ENCODE assay signal across 1 cellular context in the genomic region with DNA sequence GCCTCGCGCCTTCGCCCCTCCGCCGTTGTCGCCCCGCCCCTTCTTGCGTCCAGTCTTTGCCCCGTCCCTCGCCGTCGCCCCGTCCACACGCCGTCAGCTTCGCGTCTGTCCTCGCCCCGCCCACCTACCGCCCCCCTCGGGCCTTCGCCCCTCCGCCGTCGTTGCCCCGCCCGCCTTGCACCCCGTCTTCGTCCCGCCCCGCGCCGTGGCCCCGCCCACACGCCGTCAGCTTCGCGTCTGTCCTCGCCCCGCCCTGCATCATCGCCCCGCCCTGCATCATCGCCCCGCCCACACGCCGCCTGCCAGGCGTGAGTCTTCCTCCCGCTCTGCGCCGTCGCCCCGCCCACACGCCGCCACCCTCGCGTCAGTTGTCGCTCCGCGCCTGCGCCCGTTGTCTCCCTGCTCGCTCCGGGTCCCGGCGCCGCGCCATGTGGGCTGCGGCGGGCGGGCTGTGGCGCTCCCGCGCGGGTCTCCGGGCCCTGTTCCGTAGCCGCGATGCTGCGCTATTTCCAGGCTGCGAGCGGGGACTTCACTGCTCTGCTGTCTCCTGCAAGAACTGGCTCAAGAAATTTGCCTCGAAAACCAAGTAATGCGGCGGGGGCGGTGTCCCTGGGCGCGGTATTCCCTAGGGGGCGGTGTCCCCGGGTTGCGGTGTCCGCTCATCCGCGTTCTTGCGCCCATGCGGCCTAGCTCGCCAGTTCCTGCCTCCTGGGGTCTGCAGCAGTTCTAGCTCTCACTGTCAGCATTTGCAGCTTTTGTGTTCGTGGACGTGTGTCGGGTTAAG.
TF ChIP-seq lines count a peak whose summit lies in the region.

TSS of gene RBFA (plus strand) at position 367 of the 784 bp plus-strand sequence. CDS start at position 429, 62 bp downstream.

TF ChIP-seq in HepG2, 621 proteins besides CTCF, POLR2A, EP300 and RAD21 (continued from another document and continues in another):
- TF ChIP-seq ZNF256 (CRISPR knock-in tag; conservative IDR thresholded peaks at IDR 0.05) = no peak
- TF ChIP-seq, protein P1, sequence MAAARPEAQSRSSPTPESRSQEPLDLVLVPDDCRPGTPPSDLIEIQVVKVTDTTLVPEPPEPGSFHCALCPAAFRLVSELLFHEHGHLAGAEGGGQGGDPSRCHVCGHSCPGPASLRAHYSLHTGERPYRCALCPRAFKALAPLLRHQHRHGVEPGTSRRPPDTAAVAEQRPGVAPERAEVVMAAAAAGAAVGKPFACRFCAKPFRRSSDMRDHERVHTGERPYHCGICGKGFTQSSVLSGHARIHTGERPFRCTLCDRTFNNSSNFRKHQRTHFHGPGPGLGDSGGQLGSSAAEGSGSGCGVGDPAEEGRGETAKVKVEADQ (CRISPR knock-in tag; IDR thresholded peaks at IDR 0.05; ENCODE audit: borderline replicate concordance) = peak; percentile 48; the same call in 1 of the 2 replicates
- TF ChIP-seq, protein P2, sequence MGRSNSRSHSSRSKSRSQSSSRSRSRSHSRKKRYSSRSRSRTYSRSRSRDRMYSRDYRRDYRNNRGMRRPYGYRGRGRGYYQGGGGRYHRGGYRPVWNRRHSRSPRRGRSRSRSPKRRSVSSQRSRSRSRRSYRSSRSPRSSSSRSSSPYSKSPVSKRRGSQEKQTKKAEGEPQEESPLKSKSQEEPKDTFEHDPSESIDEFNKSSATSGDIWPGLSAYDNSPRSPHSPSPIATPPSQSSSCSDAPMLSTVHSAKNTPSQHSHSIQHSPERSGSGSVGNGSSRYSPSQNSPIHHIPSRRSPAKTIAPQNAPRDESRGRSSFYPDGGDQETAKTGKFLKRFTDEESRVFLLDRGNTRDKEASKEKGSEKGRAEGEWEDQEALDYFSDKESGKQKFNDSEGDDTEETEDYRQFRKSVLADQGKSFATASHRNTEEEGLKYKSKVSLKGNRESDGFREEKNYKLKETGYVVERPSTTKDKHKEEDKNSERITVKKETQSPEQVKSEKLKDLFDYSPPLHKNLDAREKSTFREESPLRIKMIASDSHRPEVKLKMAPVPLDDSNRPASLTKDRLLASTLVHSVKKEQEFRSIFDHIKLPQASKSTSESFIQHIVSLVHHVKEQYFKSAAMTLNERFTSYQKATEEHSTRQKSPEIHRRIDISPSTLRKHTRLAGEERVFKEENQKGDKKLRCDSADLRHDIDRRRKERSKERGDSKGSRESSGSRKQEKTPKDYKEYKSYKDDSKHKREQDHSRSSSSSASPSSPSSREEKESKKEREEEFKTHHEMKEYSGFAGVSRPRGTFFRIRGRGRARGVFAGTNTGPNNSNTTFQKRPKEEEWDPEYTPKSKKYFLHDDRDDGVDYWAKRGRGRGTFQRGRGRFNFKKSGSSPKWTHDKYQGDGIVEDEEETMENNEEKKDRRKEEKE (IDR thresholded peaks at IDR 0.05) = no peak
- TF ChIP-seq, protein P3, sequence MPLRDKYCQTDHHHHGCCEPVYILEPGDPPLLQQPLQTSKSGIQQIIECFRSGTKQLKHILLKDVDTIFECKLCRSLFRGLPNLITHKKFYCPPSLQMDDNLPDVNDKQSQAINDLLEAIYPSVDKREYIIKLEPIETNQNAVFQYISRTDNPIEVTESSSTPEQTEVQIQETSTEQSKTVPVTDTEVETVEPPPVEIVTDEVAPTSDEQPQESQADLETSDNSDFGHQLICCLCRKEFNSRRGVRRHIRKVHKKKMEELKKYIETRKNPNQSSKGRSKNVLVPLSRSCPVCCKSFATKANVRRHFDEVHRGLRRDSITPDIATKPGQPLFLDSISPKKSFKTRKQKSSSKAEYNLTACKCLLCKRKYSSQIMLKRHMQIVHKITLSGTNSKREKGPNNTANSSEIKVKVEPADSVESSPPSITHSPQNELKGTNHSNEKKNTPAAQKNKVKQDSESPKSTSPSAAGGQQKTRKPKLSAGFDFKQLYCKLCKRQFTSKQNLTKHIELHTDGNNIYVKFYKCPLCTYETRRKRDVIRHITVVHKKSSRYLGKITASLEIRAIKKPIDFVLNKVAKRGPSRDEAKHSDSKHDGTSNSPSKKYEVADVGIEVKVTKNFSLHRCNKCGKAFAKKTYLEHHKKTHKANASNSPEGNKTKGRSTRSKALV (CRISPR knock-in tag; IDR thresholded peaks at IDR 0.05) = peak; percentile 92
- TF ChIP-seq ZNF253 (CRISPR knock-in tag; IDR thresholded peaks at IDR 0.05; ENCODE audit: borderline replicate concordance) = no peak
- no peak for TF ChIP-seq GATAD2A (CRISPR knock-in tag; IDR thresholded peaks at IDR 0.05)
- TF ChIP-seq HMG20A (CRISPR knock-in tag; IDR thresholded peaks at IDR 0.05; ENCODE audit: borderline replicate concordance) = no peak
- peak; percentile 95 for TF ChIP-seq ZNF552 (CRISPR knock-in tag; IDR thresholded peaks at IDR 0.05; ENCODE audit: borderline replicate concordance)
- peak; percentile 74 for TF ChIP-seq ARNT2 (CRISPR knock-in tag; IDR thresholded peaks at IDR 0.05; ENCODE audit: low read depth)
- TF ChIP-seq RFXAP (CRISPR knock-in tag; IDR thresholded peaks at IDR 0.05; ENCODE audit: borderline replicate concordance) = peak; percentile 75
- no peak for TF ChIP-seq JDP2 (CRISPR knock-in tag; IDR thresholded peaks at IDR 0.05; ENCODE audit: borderline replicate concordance)
- TF ChIP-seq, protein P4, sequence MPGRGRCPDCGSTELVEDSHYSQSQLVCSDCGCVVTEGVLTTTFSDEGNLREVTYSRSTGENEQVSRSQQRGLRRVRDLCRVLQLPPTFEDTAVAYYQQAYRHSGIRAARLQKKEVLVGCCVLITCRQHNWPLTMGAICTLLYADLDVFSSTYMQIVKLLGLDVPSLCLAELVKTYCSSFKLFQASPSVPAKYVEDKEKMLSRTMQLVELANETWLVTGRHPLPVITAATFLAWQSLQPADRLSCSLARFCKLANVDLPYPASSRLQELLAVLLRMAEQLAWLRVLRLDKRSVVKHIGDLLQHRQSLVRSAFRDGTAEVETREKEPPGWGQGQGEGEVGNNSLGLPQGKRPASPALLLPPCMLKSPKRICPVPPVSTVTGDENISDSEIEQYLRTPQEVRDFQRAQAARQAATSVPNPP (CRISPR knock-in tag; IDR thresholded peaks at IDR 0.05) = no peak
- peak; percentile 95; the same call in 1 of the 3 replicates for TF ChIP-seq MXI1 (IDR thresholded peaks at IDR 0.05; ENCODE audit: borderline replicate concordance, low read depth, low read length)
- TF ChIP-seq ETV5 (CRISPR knock-in tag; IDR thresholded peaks at IDR 0.05; ENCODE audit: borderline replicate concordance) = no peak
- peak; percentile 77 for TF ChIP-seq ZSCAN22 (CRISPR knock-in tag; IDR thresholded peaks at IDR 0.05)
- no peak for TF ChIP-seq ZNF597 (CRISPR knock-in tag; IDR thresholded peaks at IDR 0.05)
- no peak for TF ChIP-seq KAT2B (IDR thresholded peaks at IDR 0.05; ENCODE audit: borderline replicate concordance, low read depth, low read length)
- TF ChIP-seq ZNF709 (CRISPR knock-in tag; IDR thresholded peaks at IDR 0.05) = 0 out of 2 replicates have a peak, but pooled peaks have one; percentile 53
- no peak for TF ChIP-seq MATR3 (CRISPR knock-in tag; IDR thresholded peaks at IDR 0.05)
- no peak for TF ChIP-seq HOMEZ (CRISPR knock-in tag; IDR thresholded peaks at IDR 0.05; ENCODE audit: low read depth)
- TF ChIP-seq NONO (IDR thresholded peaks at IDR 0.05) = no peak
- TF ChIP-seq NONO (CRISPR knock-in tag; conservative IDR thresholded peaks at IDR 0.05) = peak; percentile 81
- TF ChIP-seq, protein P5, sequence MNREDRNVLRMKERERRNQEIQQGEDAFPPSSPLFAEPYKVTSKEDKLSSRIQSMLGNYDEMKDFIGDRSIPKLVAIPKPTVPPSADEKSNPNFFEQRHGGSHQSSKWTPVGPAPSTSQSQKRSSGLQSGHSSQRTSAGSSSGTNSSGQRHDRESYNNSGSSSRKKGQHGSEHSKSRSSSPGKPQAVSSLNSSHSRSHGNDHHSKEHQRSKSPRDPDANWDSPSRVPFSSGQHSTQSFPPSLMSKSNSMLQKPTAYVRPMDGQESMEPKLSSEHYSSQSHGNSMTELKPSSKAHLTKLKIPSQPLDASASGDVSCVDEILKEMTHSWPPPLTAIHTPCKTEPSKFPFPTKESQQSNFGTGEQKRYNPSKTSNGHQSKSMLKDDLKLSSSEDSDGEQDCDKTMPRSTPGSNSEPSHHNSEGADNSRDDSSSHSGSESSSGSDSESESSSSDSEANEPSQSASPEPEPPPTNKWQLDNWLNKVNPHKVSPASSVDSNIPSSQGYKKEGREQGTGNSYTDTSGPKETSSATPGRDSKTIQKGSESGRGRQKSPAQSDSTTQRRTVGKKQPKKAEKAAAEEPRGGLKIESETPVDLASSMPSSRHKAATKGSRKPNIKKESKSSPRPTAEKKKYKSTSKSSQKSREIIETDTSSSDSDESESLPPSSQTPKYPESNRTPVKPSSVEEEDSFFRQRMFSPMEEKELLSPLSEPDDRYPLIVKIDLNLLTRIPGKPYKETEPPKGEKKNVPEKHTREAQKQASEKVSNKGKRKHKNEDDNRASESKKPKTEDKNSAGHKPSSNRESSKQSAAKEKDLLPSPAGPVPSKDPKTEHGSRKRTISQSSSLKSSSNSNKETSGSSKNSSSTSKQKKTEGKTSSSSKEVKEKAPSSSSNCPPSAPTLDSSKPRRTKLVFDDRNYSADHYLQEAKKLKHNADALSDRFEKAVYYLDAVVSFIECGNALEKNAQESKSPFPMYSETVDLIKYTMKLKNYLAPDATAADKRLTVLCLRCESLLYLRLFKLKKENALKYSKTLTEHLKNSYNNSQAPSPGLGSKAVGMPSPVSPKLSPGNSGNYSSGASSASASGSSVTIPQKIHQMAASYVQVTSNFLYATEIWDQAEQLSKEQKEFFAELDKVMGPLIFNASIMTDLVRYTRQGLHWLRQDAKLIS (CRISPR knock-in tag; IDR thresholded peaks at IDR 0.05) = no peak
- peak; percentile 92 for TF ChIP-seq ZNF333 (CRISPR knock-in tag; IDR thresholded peaks at IDR 0.05; ENCODE audit: borderline replicate concordance)
- no peak; the same call in 1 of the 2 replicates for TF ChIP-seq JUN (CRISPR knock-in tag; IDR thresholded peaks at IDR 0.05)
- TF ChIP-seq SMYD3 (CRISPR knock-in tag; IDR thresholded peaks at IDR 0.05) = no peak; the same call in 1 of the 2 replicates
- TF ChIP-seq HNRNPK (IDR thresholded peaks at IDR 0.05; ENCODE audit: low read depth, low read length, poor library complexity, severe bottlenecking) = peak; percentile 30
- peak; percentile 91 for TF ChIP-seq ZNF776 (CRISPR knock-in tag; IDR thresholded peaks at IDR 0.05)
- peak; percentile 2 for TF ChIP-seq DBP (CRISPR knock-in tag; IDR thresholded peaks at IDR 0.05; ENCODE audit: not compliant biosample characterization)
- TF ChIP-seq REL (CRISPR knock-in tag; conservative IDR thresholded peaks at IDR 0.05) = 0 out of 2 replicates have a peak, but pooled peaks have one; percentile 56
- TF ChIP-seq, protein P6, sequence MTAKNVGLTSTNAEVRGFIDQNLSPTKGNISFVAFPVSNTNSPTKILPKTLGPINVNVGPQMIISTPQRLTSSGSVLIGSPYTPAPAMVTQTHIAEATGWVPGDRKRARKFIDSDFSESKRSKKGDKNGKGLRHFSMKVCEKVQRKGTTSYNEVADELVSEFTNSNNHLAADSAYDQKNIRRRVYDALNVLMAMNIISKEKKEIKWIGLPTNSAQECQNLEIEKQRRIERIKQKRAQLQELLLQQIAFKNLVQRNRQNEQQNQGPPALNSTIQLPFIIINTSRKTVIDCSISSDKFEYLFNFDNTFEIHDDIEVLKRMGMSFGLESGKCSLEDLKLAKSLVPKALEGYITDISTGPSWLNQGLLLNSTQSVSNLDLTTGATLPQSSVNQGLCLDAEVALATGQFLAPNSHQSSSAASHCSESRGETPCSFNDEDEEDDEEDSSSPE (CRISPR knock-in tag; IDR thresholded peaks at IDR 0.05) = peak; percentile 73; the same call in 1 of the 2 replicates
- TF ChIP-seq KAT8 (CRISPR knock-in tag; IDR thresholded peaks at IDR 0.05) = peak; percentile 59; the same call in 1 of the 2 replicates
- no peak; the same call in 1 of the 2 replicates for TF ChIP-seq FOXP4 (CRISPR knock-in tag; IDR thresholded peaks at IDR 0.05)
- peak; percentile 46 for TF ChIP-seq AGO2 (optimal IDR thresholded peaks at IDR 0.05; ENCODE audit: low read depth, low read length)
- peak; percentile 96 for TF ChIP-seq YEATS4 (CRISPR knock-in tag; IDR thresholded peaks at IDR 0.05; ENCODE audit: borderline replicate concordance)
- no peak for TF ChIP-seq SOX13 (IDR thresholded peaks at IDR 0.05)
- TF ChIP-seq SOX13 (CRISPR knock-in tag; conservative IDR thresholded peaks at IDR 0.05 in 1 of 2, IDR thresholded peaks at IDR 0.05 in 1 of 2) = no peak
- 0 out of 2 replicates have a peak, but pooled peaks have one; percentile 27 for TF ChIP-seq AHR (CRISPR knock-in tag; IDR thresholded peaks at IDR 0.05)
